ENCODE assay signal across 9 cellular contexts in genomic region chr10:108208732-108209131, GRCh38.
"Had no signal": no experiment of that assay in that cellular context is flagged by ENCODE, and none has a peak within 500 bp of the region (broad histone marks: within the 10 kb centered on the region; RNA-seq: fewer than 3 reads in every experiment).

No MANE protein-coding gene starts in this region.

- H3K27ac ChIP-seq: GM23248, HL-60 had no signal

- ATAC-seq: HCT116, HepG2 had no signal

- H3K4me3 ChIP-seq: GM23248, HAP-1 had no signal

- DNase-seq: GM23248, GOT3, H7, HFFc6, KBM-7 had no signal

- H3K36me3 ChIP-seq: HAP-1 had no signal

- H3K9me3 ChIP-seq: HAP-1 had no signal

- H2AFZ ChIP-seq: GM23248 had no signal

- H3K9ac ChIP-seq: GM23248 had no signal
